ENCODE assay signal across 25 cellular contexts in the genomic region with DNA sequence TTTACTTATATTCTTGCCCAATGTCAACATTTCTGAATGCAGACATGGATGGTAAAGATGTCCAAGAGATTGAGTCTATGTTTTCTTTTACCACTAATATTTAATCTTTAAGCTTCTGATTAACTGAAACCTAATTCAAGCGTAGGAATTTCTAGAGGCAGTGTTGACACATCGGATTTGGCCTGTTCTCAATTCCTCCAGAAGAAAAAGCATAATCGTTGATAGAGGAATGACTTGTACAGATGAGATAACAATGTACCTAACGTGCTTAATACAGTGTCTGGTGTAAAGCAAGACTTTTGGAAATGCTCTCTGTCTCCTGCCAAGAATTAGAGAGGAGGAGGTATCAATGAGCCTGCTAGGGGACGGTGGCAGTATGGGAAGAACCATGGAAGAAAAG. TPM values are rescaled to one million over a fixed set of nuclear protein-coding genes. Genes with fewer than 3 reads are reported as not detected.
DNase-seq lines count a peak whose midpoint lies in the region; ATAC-seq, FAIRE-seq and TF ChIP-seq lines count a peak whose summit lies in the region.
"Had no signal": no experiment of that assay in that cellular context is flagged by ENCODE, and none has a peak within 500 bp of the region (broad histone marks: within the 10 kb centered on the region; RNA-seq: fewer than 3 reads in every experiment).

No MANE protein-coding gene starts in this region.

- no peaks in the 10 kb centered on the region for H4K20me1 ChIP-seq in HepG2 (ENCODE audit: insufficient read depth, low read length)
- H4K20me1 ChIP-seq: BLaER1 had no signal

- H3K4me2 ChIP-seq in HepG2 (ENCODE audit: low read depth, low read length) = no peak overlapping the region
- H3K4me2 ChIP-seq in mesenchymal stem cell (ENCODE audit: low read length, poor library complexity, severe bottlenecking) = no peak overlapping the region
- H3K4me2 ChIP-seq: BLaER1 had no signal

- POLR2A ChIA-PET in HepG2 (lab: Yijun Ruan, JAX) = no interaction called here

- H3K27ac ChIP-seq in right lobe of liver (no peak overlapping the region), HepG2 (ENCODE audit: extremely low read length, insufficient read depth, low read length) (no peak overlapping the region), mesenchymal stem cell (ENCODE audit: low read length, poor library complexity, severe bottlenecking) (peak overlapping the region; percentile 86), gastrocnemius medialis (no peak overlapping the region)
- H3K27ac ChIP-seq: BLaER1, SJSA1 had no signal

- in situ Hi-C loops in HepG2 (cut with HindIII; ENCODE audit: extremely low pct_ligation_motif_present, low pct_unique_long_range_greater_than_20kb) = no loop called here
- in situ Hi-C loops in gastrocnemius medialis (cut with MboI; ENCODE audit: low sequenced_read_pairs in 4 of 4) = no loop called here

- no peak overlapping the region for H3K4ac ChIP-seq in mesenchymal stem cell (ENCODE audit: low read depth in 1 of 2, low read length in 2 of 2)

- H2BK15ac ChIP-seq in mesenchymal stem cell (ENCODE audit: low read depth, poor library complexity, severe bottlenecking) = no peak overlapping the region

- intact Hi-C loops in right lobe of liver (cut with DNase I) = no loop called here
- intact Hi-C loops in HepG2 (cut with micrococcal nuclease; ENCODE audit: unreplicated experiment) = no loop called here
- intact Hi-C loops in gastrocnemius medialis (cut with DNase I; ENCODE audit: low total_unique reads) = no loop called here

- no peak overlapping the region for H3K23ac ChIP-seq in mesenchymal stem cell (ENCODE audit: low read length in 2 of 2)

- H2AK5ac ChIP-seq in mesenchymal stem cell (ENCODE audit: low read length, severe bottlenecking) = no peak overlapping the region

- H2BK120ac ChIP-seq in mesenchymal stem cell (ENCODE audit: low read depth, low read length) = no peak overlapping the region

- no peaks in the 10 kb centered on the region for H3K79me1 ChIP-seq in mesenchymal stem cell (replicated peaks; ENCODE audit: low read length, poor library complexity, severe bottlenecking)

- H2BK12ac ChIP-seq in mesenchymal stem cell (ENCODE audit: low read length in 2 of 2) = no peak overlapping the region

- TF ChIP-seq RAD21 in HepG2 (CRISPR knock-in tag; IDR thresholded peaks at IDR 0.05) = no peak

- H3K18ac ChIP-seq in mesenchymal stem cell (ENCODE audit: low read depth in 1 of 2, low read length in 2 of 2) = no peak overlapping the region

- H3K36me3 ChIP-seq in right lobe of liver (peaks cover 0 to 2% (median 0%) of the 10 kb centered on the region in 4 donors), HepG2 (replicated peaks in 1 of 2; ENCODE audit: control insufficient read depth in 1 of 2, insufficient read depth in 2 of 2, low read length in 2 of 2) (no peaks in the 10 kb centered on the region), mesenchymal stem cell (ENCODE audit: control insufficient read depth in 1 of 2, insufficient read depth in 2 of 2, low read depth in 1 of 2, low read length in 2 of 2) (no peaks in the 10 kb centered on the region), gastrocnemius medialis (no peaks in the 10 kb centered on the region)
- H3K36me3 ChIP-seq: BLaER1, SJSA1 had no signal

- no peak for TF ChIP-seq CTCF in right lobe of liver (IDR thresholded peaks at IDR 0.05)
- no peak for TF ChIP-seq CTCF in HepG2 (CRISPR knock-in tag; IDR thresholded peaks at IDR 0.05)
- TF ChIP-seq CTCF in gastrocnemius medialis (IDR thresholded peaks at IDR 0.05 in 4 of 5, conservative IDR thresholded peaks at IDR 0.05 in 1 of 5) = no peak

- H3K14ac ChIP-seq in mesenchymal stem cell (ENCODE audit: low read length in 2 of 2) = no peak overlapping the region

- DNase-seq in right lobe of liver = no peak
- no peak for DNase-seq in HepG2 (ENCODE audit: low spot score)
- peak; percentile 16 for DNase-seq in glomerular visceral epithelial cell (ENCODE audit: extremely low spot score)
- no peak for DNase-seq in mesenchymal stem cell
- no peak for DNase-seq in gastrocnemius medialis
- no peak for DNase-seq in hepatic stellate cell (ENCODE audit: low spot score)
- DNase-seq in OCI-M1 (lab: John Stamatoyannopoulos, UW) = no peak
- DNase-seq: 8988T; CD4-positive, CD25-positive, alpha-beta regulatory T cell; MM.1S; NCI-H2029; NCI-H446; NCI-H524 treated with DMSO at 0.1 percent for 48 hours; NCI-H774; Right ventricle myocardium superior; RPMI8226 had no signal

- TF ChIP-seq POLR2A in right lobe of liver (IDR thresholded peaks at IDR 0.05) (no peak), HepG2 (IDR thresholded peaks at IDR 0.05; ENCODE audit: insufficient read depth in 1 of 2, low read depth in 2 of 2, low read length in 2 of 2) (no peak), gastrocnemius medialis (IDR thresholded peaks at IDR 0.05) (no peak)

- TF ChIP-seq EP300 in HepG2 (IDR thresholded peaks at IDR 0.05; ENCODE audit: low read depth in 2 of 2, low read length in 2 of 2) (no peak), HepG2 (CRISPR knock-in tag; IDR thresholded peaks at IDR 0.05; ENCODE audit: borderline replicate concordance) (no peak)

- H3K27me3 ChIP-seq in right lobe of liver = no peaks in the 10 kb centered on the region
- H3K27me3 ChIP-seq in HepG2 (ENCODE audit: control insufficient read depth in 1 of 2, insufficient read depth in 2 of 2, low read length in 2 of 2) = no peaks in the 10 kb centered on the region
- peaks cover 0 to 4% of the 10 kb centered on the region in 2 experiments for H3K27me3 ChIP-seq in mesenchymal stem cell (ENCODE audit: control insufficient read depth in 1 of 2, insufficient read depth in 1 of 2, low read length in 2 of 2)
- H3K27me3 ChIP-seq in gastrocnemius medialis = no peaks in the 10 kb centered on the region
- H3K27me3 ChIP-seq: BLaER1 had no signal

- H4K8ac ChIP-seq in mesenchymal stem cell (ENCODE audit: low read length) = no peak overlapping the region

- H3K4me3 ChIP-seq in right lobe of liver (no peak overlapping the region), HepG2 (replicated peaks in 1 of 3; ENCODE audit: insufficient read depth in 1 of 3, low read depth in 2 of 3, low read length in 3 of 3) (no peak overlapping the region), mesenchymal stem cell (ENCODE audit: insufficient read depth in 1 of 2, low read depth in 1 of 2, low read length in 2 of 2) (no peak overlapping the region), gastrocnemius medialis (no peak overlapping the region)
- H3K4me3 ChIP-seq: BLaER1, K562, SJSA1 had no signal

- H4K91ac ChIP-seq in mesenchymal stem cell (ENCODE audit: low read length) = no peak overlapping the region

- CTCF ChIA-PET in HepG2 (lab: Yijun Ruan, JAX; ENCODE audit: low intra/inter-chr PET ratio, low total read pairs) = no interaction called here

- ATAC-seq in right lobe of liver (peak; percentile 30 to 69 (median 42)), HepG2 (no peak), gastrocnemius medialis (no peak), HG03565 (IDR thresholded peaks at IDR 0.05; ENCODE audit: unreplicated experiment) (no peak)
- ATAC-seq: K562 had no signal

- BruUV-seq in HepG2 (replicated peaks; lab: Mats Ljungman, UMichigan) = no TSS peak

- FAIRE-seq in HepG2 (lab: Jason Lieb, UNC) = no peak
- FAIRE-seq: D721Med, K562 had no signal

- no peak overlapping the region for H2AFZ ChIP-seq in HepG2 (ENCODE audit: low read length)
- H2AFZ ChIP-seq in mesenchymal stem cell (ENCODE audit: low read depth, low read length) = no peak overlapping the region

- no peaks in the 10 kb centered on the region for H3K79me2 ChIP-seq in HepG2 (ENCODE audit: insufficient read depth, low read length)

- H3K9ac ChIP-seq in HepG2 (ENCODE audit: insufficient read depth, low read depth, low read length) (no peak overlapping the region), mesenchymal stem cell (ENCODE audit: low read length) (no peak overlapping the region)
- H3K9ac ChIP-seq: BLaER1 had no signal

- no peak overlapping the region for H2BK5ac ChIP-seq in mesenchymal stem cell (ENCODE audit: low read depth, low read length, poor library complexity, severe bottlenecking)

- 28% methylated on average over 5 of the region's 5 CpGs for WGBS in right lobe of liver (ENCODE audit: insufficient coverage, low coverage, low lambda C conversion rate, missing lambda C conversion rate)
- 32% methylated on average over 5 of the region's 5 CpGs for WGBS in HepG2 (ENCODE audit: low lambda C conversion rate)
- 85% methylated on average over 5 of the region's 5 CpGs for WGBS in mesenchymal stem cell

- H3K9me3 ChIP-seq in right lobe of liver (no peaks in the 10 kb centered on the region), HepG2 (ENCODE audit: low read length) (no peaks in the 10 kb centered on the region), mesenchymal stem cell (ENCODE audit: control insufficient read depth, low read length) (no peaks in the 10 kb centered on the region), gastrocnemius medialis (no peaks in the 10 kb centered on the region)
- H3K9me3 ChIP-seq: BLaER1, SJSA1 had no signal

- H3K4me1 ChIP-seq in right lobe of liver (peaks cover 0 to 24% (median 11%) of the 10 kb centered on the region in 4 donors), HepG2 (ENCODE audit: insufficient read depth, low read length) (no peaks in the 10 kb centered on the region), mesenchymal stem cell (ENCODE audit: control insufficient read depth, insufficient read depth, low read depth, low read length) (peaks cover 3% of the 10 kb centered on the region), gastrocnemius medialis (no peaks in the 10 kb centered on the region)
- H3K4me1 ChIP-seq: BLaER1, SJSA1 had no signal

RNA-seq across cellular contexts. Expression of gene SLC15A1, which starts 35.2 kb away (rescaled TPM):
- total RNA-seq in right lobe of liver = 10 to 100 TPM; 13.5 to 26.8 (median 17.3) TPM
- 0.20 TPM in 2 replicates for total RNA-seq in HepG2 (2016; rRNA removed; fragmentation: Illumina TruSeq; extraction: Trizol)
- not detected in 2 replicates for total RNA-seq in HepG2 (2016; cell fraction: cytosol; rRNA removed; fragmentation: Illumina TruSeq; extraction: Trizol; ENCODE audit: low read depth)
- 0.11 and 0.19 TPM in 2 replicates for total RNA-seq in HepG2 (2016; cell fraction: insoluble cytoplasmic fraction; rRNA removed; fragmentation: Illumina TruSeq; extraction: Trizol)
- total RNA-seq in HepG2 (2016; cell fraction: membrane; rRNA removed; fragmentation: Illumina TruSeq; extraction: Trizol) = 0.15 and 0.17 TPM in 2 replicates
- total RNA-seq in HepG2 (2016; cell fraction: nucleus; rRNA removed; fragmentation: Illumina TruSeq; extraction: Trizol) = 0.19 and 0.31 TPM in 2 replicates
- 0.17 and 0.20 TPM in 2 replicates for polyA plus RNA-seq in HepG2 (2011; rRNA removed)
- polyA plus RNA-seq in HepG2 (2011; cell fraction: cytosol; rRNA removed) = 0.15 and 0.17 TPM in 2 replicates
- 0.27 and 0.61 TPM in 2 replicates for polyA plus RNA-seq in HepG2 (2011; cell fraction: nucleus; rRNA removed)
- 0.47 and 0.95 TPM in 2 replicates for polyA plus RNA-seq in HepG2 (2012)
- 0.03 TPM in 1 of 2 replicates, not detected in the other for polyA plus RNA-seq in HepG2 (2016; cell fraction: cytosol; fragmentation: Illumina TruSeq; extraction: Trizol; ENCODE audit: low read depth)
- polyA plus RNA-seq in HepG2 (2016; cell fraction: insoluble cytoplasmic fraction; fragmentation: Illumina TruSeq; extraction: Trizol; ENCODE audit: low read depth) = 0.08 and 0.12 TPM in 2 replicates
- 0.07 TPM in 2 replicates for polyA plus RNA-seq in HepG2 (2016; cell fraction: membrane; fragmentation: Illumina TruSeq; extraction: Trizol; ENCODE audit: low read depth)
- 0.33 and 0.34 TPM in 2 replicates for polyA plus RNA-seq in HepG2 (2016; cell fraction: nucleus; fragmentation: Illumina TruSeq; extraction: Trizol; ENCODE audit: insufficient read depth, low read depth)
- 0.50 TPM in 1 of 2 replicates, not detected in the other for polyA minus RNA-seq in HepG2 (2011; rRNA and poly(A)+ RNA removed; ENCODE audit: low replicate concordance)
- polyA minus RNA-seq in HepG2 (2011; cell fraction: cytosol; rRNA and poly(A)+ RNA removed) = not detected in 2 replicates
- 0.52 and 0.99 TPM in 2 replicates for polyA minus RNA-seq in HepG2 (2011; cell fraction: nucleus; rRNA and poly(A)+ RNA removed)
- not detected for polyA plus RNA-seq in mesenchymal stem cell (2013, experiment 1 of 2)
- not detected for polyA plus RNA-seq in mesenchymal stem cell (2013, experiment 2 of 2)
- total RNA-seq in gastrocnemius medialis = not detected
- total RNA-seq: CD4-positive, CD25-positive, alpha-beta regulatory T cell; H4; HT1080; K562; LHCN-M2; Right ventricle myocardium superior; SJSA1 had no signal
- polyA plus RNA-seq: AG04450; CD4-positive, CD25-positive, alpha-beta regulatory T cell; K562 had no signal

Comparison
In these comparisons a context has a peak if more than half of its experiments do, and no peak if none do; other contexts are left out.
1. ATAC-seq: peak in right lobe of liver (4 of 4); none in HepG2 (single experiment), gastrocnemius medialis (0 of 2) and HG03565 (single experiment).
2. RNA of gene SLC15A1, which starts 35.2 kb away (total RNA-seq): 13.5 to 26.8 TPM in right lobe of liver; 0.11 to 0.31 TPM in HepG2 and not detected in gastrocnemius medialis; every median in the first group is over 10 times any median in the second.